ENCODE assay signal across 19 cellular contexts in genomic region chr19:31962565-31962996, GRCh38.
DNase-seq lines count a peak whose midpoint lies in the region; ATAC-seq and TF ChIP-seq lines count a peak whose summit lies in the region.
"Had no signal": no experiment of that assay in that cellular context is flagged by ENCODE, and none has a peak within 500 bp of the region (broad histone marks: within the 10 kb centered on the region; RNA-seq: fewer than 3 reads in every experiment).

No MANE protein-coding gene starts in this region.

- H3K36me3 ChIP-seq in MG63 (no peaks in the 10 kb centered on the region), endodermal cell (ENCODE audit: control insufficient read depth, insufficient read depth, low read length) (no peaks in the 10 kb centered on the region), muscle layer of colon (ENCODE audit: insufficient read depth, low read length) (no peaks in the 10 kb centered on the region), sigmoid colon (no peaks in the 10 kb centered on the region)
- H3K36me3 ChIP-seq: vagina had no signal

- no peak for TF ChIP-seq POLR2A in sigmoid colon (IDR thresholded peaks at IDR 0.05)

- H3K9me3 Mint-ChIP-seq in endodermal cell, result no peaks in the 10 kb centered on the region
- H3K9me3 Mint-ChIP-seq: natural killer cell had no signal

- no peak for TF ChIP-seq CTCF in endodermal cell (conservative IDR thresholded peaks at IDR 0.05)
- TF ChIP-seq CTCF in sigmoid colon (IDR thresholded peaks at IDR 0.05), result no peak

- no peak for TF ChIP-seq EP300 in sigmoid colon (IDR thresholded peaks at IDR 0.05)

- no peak for ATAC-seq in left lobe of liver
- ATAC-seq: natural killer cell had no signal

- intact Hi-C loops in sigmoid colon (cut with DNase I), result loop anchor here (5.0 to 10.0 kb wide), 3 partner anchors 75 to 622 kb away; partner anchors contain the start of genes PDCD5 and TSHZ3

- H3K4me1 ChIP-seq in endodermal cell (ENCODE audit: control insufficient read depth, insufficient read depth, low read length) (no peaks in the 10 kb centered on the region), muscle layer of colon (ENCODE audit: insufficient read depth, low read length) (peaks cover 42% of the 10 kb centered on the region), sigmoid colon (peaks cover 0 to 54% (median 40%) of the 10 kb centered on the region in 4 donors)
- H3K4me1 ChIP-seq: vagina had no signal

- DNase-seq in MG63 (peak; percentile 28), endodermal cell (no peak), sigmoid colon (no peak), left lobe of liver (ENCODE audit: low spot score) (no peak), NCI-H2171 (lab: John Stamatoyannopoulos, UW) (no peak), LoVo (ENCODE audit: low spot score) (no peak), iPS-NIHi7 (ENCODE audit: extremely low spot score) (no peak)
- DNase-seq: activated naive CD4-positive, alpha-beta T cell treated with anti-CD3 and anti-CD28 coated beads, Interleukin-2, amount 50 U/mL, for 16 hours; KBM-7; left cardiac atrium; natural killer cell; NCI-H1694; NCI-H524; small intestine; stimulated activated CD4-positive, alpha-beta T cell treated with anti-CD3 and anti-CD28 coated beads, Interleukin-1b, Interleukin-23, amount 100 ng/mL, for 48 hours had no signal

- H3K27me3 Mint-ChIP-seq in endodermal cell (ENCODE audit: insufficient read depth), result peaks cover 3% of the 10 kb centered on the region

- no peak overlapping the region for H3K4me3 Mint-ChIP-seq in endodermal cell
- H3K4me3 Mint-ChIP-seq: natural killer cell had no signal

- 81 to 90% methylated on average over 2 to 5 of the region's 5 CpGs for whole genome bisulfite sequencing in endodermal cell (ENCODE audit: insufficient coverage in 1 of 2, insufficient read length in 1 of 2), 2 experiments
- WGBS in sigmoid colon, 2 donors, result 7 to 41% methylated on average over 5 of the region's 5 CpGs

- H3K9me3 ChIP-seq in MG63 (no peaks in the 10 kb centered on the region), endodermal cell (ENCODE audit: control insufficient read depth, low read length) (no peaks in the 10 kb centered on the region), muscle layer of colon (ENCODE audit: low read length) (no peaks in the 10 kb centered on the region), sigmoid colon (no peaks in the 10 kb centered on the region)
- H3K9me3 ChIP-seq: vagina had no signal

- no peak overlapping the region for H3K4me3 ChIP-seq in MG63
- no peak overlapping the region for H3K4me3 ChIP-seq in endodermal cell (ENCODE audit: low read length)
- no peak overlapping the region for H3K4me3 ChIP-seq in muscle layer of colon (ENCODE audit: low read depth in 1 of 2, low read length in 2 of 2)
- H3K4me3 ChIP-seq in sigmoid colon, result no peak overlapping the region
- H3K4me3 ChIP-seq: vagina had no signal

- H3K27ac Mint-ChIP-seq in endodermal cell, result no peak overlapping the region
- H3K27ac Mint-ChIP-seq: natural killer cell had no signal

- H3K27me3 ChIP-seq in MG63 (no peaks in the 10 kb centered on the region), endodermal cell (ENCODE audit: control insufficient read depth, insufficient read depth, low read length, poor library complexity, severe bottlenecking) (no peaks in the 10 kb centered on the region), muscle layer of colon (ENCODE audit: control insufficient read depth in 1 of 2, insufficient read depth in 2 of 2, low read length in 2 of 2) (no peaks in the 10 kb centered on the region), sigmoid colon (no peaks in the 10 kb centered on the region)
- H3K27me3 ChIP-seq: vagina had no signal

- peak overlapping the region; percentile 61 for H3K27ac ChIP-seq in endodermal cell (ENCODE audit: low read depth, low read length)
- peak overlapping the region; percentile 21 for H3K27ac ChIP-seq in muscle layer of colon (ENCODE audit: low read depth, low read length)
- H3K27ac ChIP-seq in sigmoid colon, result peak overlapping the region in 3 of 4 donors; percentile 36 to 68 (median 52)
- H3K27ac ChIP-seq: C4-2B, vagina, VCaP had no signal

- H3K4me1 Mint-ChIP-seq in endodermal cell, result no peaks in the 10 kb centered on the region
- H3K4me1 Mint-ChIP-seq: natural killer cell had no signal

- no peak overlapping the region for H3K9ac ChIP-seq in endodermal cell (ENCODE audit: extremely low read depth, low read length, poor library complexity, severe bottlenecking)
- no peak overlapping the region for H3K9ac ChIP-seq in muscle layer of colon (ENCODE audit: low read length)

- no peaks in the 10 kb centered on the region for H3K36me3 Mint-ChIP-seq in endodermal cell (ENCODE audit: low read depth)
- H3K36me3 Mint-ChIP-seq: natural killer cell had no signal
